1 cellular context compared by ENCODE assay signal in the genomic region with DNA sequence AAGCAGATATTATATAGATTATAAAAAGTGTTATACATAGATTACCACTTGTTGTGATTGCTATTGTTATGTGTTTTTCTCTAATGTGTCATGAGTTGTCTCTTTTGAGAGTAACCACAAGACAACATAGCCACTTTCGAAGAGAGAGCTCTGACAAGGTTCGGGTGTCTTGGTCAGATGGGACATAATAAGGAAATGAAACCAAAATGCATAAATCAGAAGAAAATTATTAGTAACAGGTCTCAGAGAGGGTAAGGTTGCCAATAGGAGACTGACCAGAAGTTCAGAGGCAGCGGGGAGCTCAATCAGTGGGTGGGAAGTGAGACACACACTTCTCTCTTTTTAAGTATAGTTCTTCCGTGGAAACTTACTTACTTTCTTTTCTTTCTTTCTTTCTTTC.
TF ChIP-seq lines count a peak whose summit lies in the region.

No MANE protein-coding gene starts in this region.

TF ChIP-seq in GM12878, 131 proteins besides CTCF, POLR2A, EP300 and RAD21 (continued from another document):
- TF ChIP-seq RELB (IDR thresholded peaks at IDR 0.05; ENCODE audit: low read depth) (0 out of 2 replicates have a peak, but pooled peaks have one; percentile 34), ATF7 (IDR thresholded peaks at IDR 0.05; ENCODE audit: low read depth) (peak; percentile 51; the same call in 1 of the 2 replicates), BCL3 (IDR thresholded peaks at IDR 0.05; ENCODE audit: borderline replicate concordance, insufficient read depth, low read depth, low read length, poor library complexity, severe bottlenecking) (peak; percentile 38), ZNF622 (IDR thresholded peaks at IDR 0.05) (no peak), SP1 (IDR thresholded peaks at IDR 0.05; ENCODE audit: low read depth, low read length) (no peak), NFIC (IDR thresholded peaks at IDR 0.05; ENCODE audit: low read depth, low read length) (peak; percentile 80), ATF2 (IDR thresholded peaks at IDR 0.05; ENCODE audit: low read length) (peak; percentile 75), NFYA (IDR thresholded peaks at IDR 0.05; ENCODE audit: borderline replicate concordance, low read depth, low read length) (no peak), ZNF217 (IDR thresholded peaks at IDR 0.05) (no peak; the same call in 1 of the 2 replicates), EGR1 (IDR thresholded peaks at IDR 0.05; ENCODE audit: borderline replicate concordance in 1 of 2, low read depth in 2 of 2, low read length in 2 of 2) (0 out of 3 replicates have a peak, but pooled peaks of 1 of the 2 experiments have one; percentile 44), NR2C1 (IDR thresholded peaks at IDR 0.05) (no peak), CREM (IDR thresholded peaks at IDR 0.05; ENCODE audit: low read depth) (peak; percentile 36; the same call in 1 of the 2 replicates), RUNX3 (IDR thresholded peaks at IDR 0.05; ENCODE audit: low read length) (peak; percentile 90), MYC (IDR thresholded peaks at IDR 0.05; ENCODE audit: insufficient read depth, insufficient read length, insufficient replicate concordance, low read length, severe bottlenecking) (no peak), STAT3 (IDR thresholded peaks at IDR 0.05; ENCODE audit: low read depth, low read length) (no peak), CREB1 (IDR thresholded peaks at IDR 0.05; ENCODE audit: low read depth) (peak; percentile 45; the same call in 1 of the 2 replicates), YY1 (IDR thresholded peaks at IDR 0.05; ENCODE audit: low read depth, low read length) (no peak), ZBTB11 (CRISPR knock-in tag; IDR thresholded peaks at IDR 0.05) (no peak)
- TF ChIP-seq, protein P1, sequence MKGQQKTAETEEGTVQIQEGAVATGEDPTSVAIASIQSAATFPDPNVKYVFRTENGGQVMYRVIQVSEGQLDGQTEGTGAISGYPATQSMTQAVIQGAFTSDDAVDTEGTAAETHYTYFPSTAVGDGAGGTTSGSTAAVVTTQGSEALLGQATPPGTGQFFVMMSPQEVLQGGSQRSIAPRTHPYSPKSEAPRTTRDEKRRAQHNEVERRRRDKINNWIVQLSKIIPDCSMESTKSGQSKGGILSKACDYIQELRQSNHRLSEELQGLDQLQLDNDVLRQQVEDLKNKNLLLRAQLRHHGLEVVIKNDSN (IDR thresholded peaks at IDR 0.05; ENCODE audit: borderline replicate concordance, extremely low read length, insufficient read depth, low read depth, low read length), result no peak
- TF ChIP-seq, protein P2, sequence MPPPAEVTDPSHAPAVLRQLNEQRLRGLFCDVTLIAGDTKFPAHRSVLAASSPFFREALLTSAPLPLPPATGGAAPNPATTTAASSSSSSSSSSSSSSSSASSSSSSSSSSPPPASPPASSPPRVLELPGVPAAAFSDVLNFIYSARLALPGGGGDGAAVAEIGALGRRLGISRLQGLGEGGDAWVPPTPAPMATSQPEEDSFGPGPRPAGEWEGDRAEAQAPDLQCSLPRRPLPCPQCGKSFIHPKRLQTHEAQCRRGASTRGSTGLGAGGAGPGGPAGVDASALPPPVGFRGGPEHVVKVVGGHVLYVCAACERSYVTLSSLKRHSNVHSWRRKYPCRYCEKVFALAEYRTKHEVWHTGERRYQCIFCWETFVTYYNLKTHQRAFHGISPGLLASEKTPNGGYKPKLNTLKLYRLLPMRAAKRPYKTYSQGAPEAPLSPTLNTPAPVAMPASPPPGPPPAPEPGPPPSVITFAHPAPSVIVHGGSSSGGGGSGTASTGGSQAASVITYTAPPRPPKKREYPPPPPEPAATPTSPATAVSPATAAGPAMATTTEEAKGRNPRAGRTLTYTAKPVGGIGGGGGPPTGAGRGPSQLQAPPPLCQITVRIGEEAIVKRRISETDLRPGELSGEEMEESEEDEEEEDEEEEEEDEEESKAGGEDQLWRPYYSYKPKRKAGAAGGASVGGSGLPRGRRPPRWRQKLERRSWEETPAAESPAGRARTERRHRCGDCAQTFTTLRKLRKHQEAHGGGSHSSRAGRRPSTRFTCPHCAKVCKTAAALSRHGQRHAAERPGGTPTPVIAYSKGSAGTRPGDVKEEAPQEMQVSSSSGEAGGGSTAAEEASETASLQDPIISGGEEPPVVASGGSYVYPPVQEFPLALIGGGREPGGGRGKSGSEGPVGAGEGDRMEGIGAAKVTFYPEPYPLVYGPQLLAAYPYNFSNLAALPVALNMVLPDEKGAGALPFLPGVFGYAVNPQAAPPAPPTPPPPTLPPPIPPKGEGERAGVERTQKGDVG (CRISPR knock-in tag; IDR thresholded peaks at IDR 0.05), result no peak
TF ChIP-seq in GM12878: peak in this region for 32.
